Comparison of ENCODE assay signal across 25 cellular contexts in the genomic region with DNA sequence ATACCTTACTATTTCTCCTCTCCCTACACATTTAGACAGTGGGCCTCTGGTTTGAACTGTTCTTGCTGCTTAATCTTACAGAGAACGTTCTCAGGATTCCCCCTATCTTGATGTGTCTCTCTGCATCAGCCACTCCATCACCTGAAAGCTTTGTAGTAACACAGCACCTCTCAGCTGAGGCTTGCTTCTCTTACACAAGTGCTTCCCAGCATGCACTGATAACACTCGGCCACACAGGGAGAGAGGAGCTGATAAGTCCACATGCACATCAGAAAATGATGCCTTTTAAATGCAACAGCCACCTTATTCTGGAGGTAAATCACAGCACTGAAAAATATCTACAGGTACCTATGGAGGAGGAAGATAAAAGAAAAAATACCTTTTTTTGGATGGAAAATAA.
"Had no signal": no experiment of that assay in that cellular context is flagged by ENCODE, and none has a peak within 500 bp of the region (broad histone marks: within the 10 kb centered on the region; RNA-seq: fewer than 3 reads in every experiment).

No MANE protein-coding gene starts in this region.

- H3K36me3 Mint-ChIP-seq: mesothelial cell of epicardium; naive thymus-derived CD4-positive, alpha-beta T cell; natural killer cell treated with Interleukin-12 subunit alpha and Interleukin-12 subunit beta and Interleukin-15 and Interleukin-18, amount 100 ng/mL, for 72 hours had no signal

- H2AFZ ChIP-seq: parathyroid adenoma had no signal

- H3K27ac ChIP-seq: left lung, lower lobe of right lung, parathyroid adenoma, psoas muscle, right lobe of liver, suprapubic skin, thoracic aorta, tibial artery, upper lobe of right lung had no signal

- FAIRE-seq: kidney, urothelium cell line had no signal

- H3K4me3 Mint-ChIP-seq: mesothelial cell of epicardium; naive thymus-derived CD4-positive, alpha-beta T cell; natural killer cell treated with Interleukin-12 subunit alpha and Interleukin-12 subunit beta and Interleukin-15 and Interleukin-18, amount 100 ng/mL, for 72 hours; stimulated activated naive B cell treated with anti-CD40 and anti-IgM and Interleukin-4, amounts not matched to agents 10 μg/mL and 1 μg/mL and 100 μg/mL, for 72 hours had no signal

- H3K27ac Mint-ChIP-seq: mesothelial cell of epicardium; naive thymus-derived CD4-positive, alpha-beta T cell; natural killer cell treated with Interleukin-12 subunit alpha and Interleukin-12 subunit beta and Interleukin-15 and Interleukin-18, amount 100 ng/mL, for 72 hours; stimulated activated naive B cell treated with anti-CD40 and anti-IgM and Interleukin-4, amounts not matched to agents 10 μg/mL and 1 μg/mL and 100 μg/mL, for 72 hours had no signal

- H3K79me2 ChIP-seq: parathyroid adenoma had no signal

- H3K9me3 ChIP-seq: lower lobe of right lung, psoas muscle, right lobe of liver, suprapubic skin, thoracic aorta, tibial artery, upper lobe of right lung had no signal

- H3K4me1 ChIP-seq: left lung, lower lobe of right lung, parathyroid adenoma, psoas muscle, right lobe of liver, suprapubic skin, tibial artery, upper lobe of right lung had no signal

- ATAC-seq: left colon; left lung; lower lobe of right lung; naive thymus-derived CD4-positive, alpha-beta T cell; natural killer cell treated with Interleukin-12 subunit alpha and Interleukin-12 subunit beta and Interleukin-15 and Interleukin-18, amount 100 ng/mL, for 72 hours; psoas muscle; right lobe of liver; stimulated activated naive B cell treated with anti-CD40 and anti-IgM and Interleukin-4, amounts not matched to agents 10 μg/mL and 1 μg/mL and 100 μg/mL, for 72 hours; stimulated activated naive CD8-positive, alpha-beta T cell treated with anti-CD3 and anti-CD28 coated beads, Interleukin-15, Interleukin-2, amounts not matched to agents 100 U/mL and 50 U/mL, for 24 hours; upper lobe of right lung had no signal

- H3K27me3 ChIP-seq: right lobe of liver, tibial artery, upper lobe of right lung had no signal

- H3K4me3 ChIP-seq: left lung, lower lobe of right lung, psoas muscle, right lobe of liver, suprapubic skin, thoracic aorta, tibial artery, upper lobe of right lung had no signal

- H3K36me3 ChIP-seq: left lung, lower lobe of right lung, right lobe of liver, suprapubic skin, thoracic aorta, tibial artery, upper lobe of right lung had no signal

- H3K9me3 Mint-ChIP-seq: natural killer cell treated with Interleukin-12 subunit alpha and Interleukin-12 subunit beta and Interleukin-15 and Interleukin-18, amount 100 ng/mL, for 72 hours had no signal

- DNase-seq: hippocampal formation; kidney; left colon; left lung; lower lobe of right lung; mammary epithelial cell; mesenchymal stem cell; naive thymus-derived CD4-positive, alpha-beta T cell; psoas muscle; right lobe of liver; stimulated activated CD4-positive, alpha-beta T cell treated with anti-CD3 and anti-CD28 coated beads, Interleukin-12 subunit alpha, Interleukin-12 subunit beta, amount 100 ng/mL, for 4 hours; stimulated activated CD4-positive, alpha-beta T cell treated with anti-CD3 and anti-CD28 coated beads, Interleukin-15, amount 100 ng/mL, for 24 hours; stimulated activated CD4-positive, alpha-beta T cell treated with anti-CD3 and anti-CD28 coated beads, Interleukin-2, amount 100 ng/mL, for 24 hours; stimulated activated CD4-positive, alpha-beta T cell treated with anti-CD3 and anti-CD28 coated beads, Interleukin-4, amount 100 ng/mL, for 1 hour; stimulated activated naive B cell treated with anti-CD40 and anti-IgM and Interleukin-4, amounts not matched to agents 10 μg/mL and 1 μg/mL and 100 μg/mL, for 72 hours; stimulated activated naive CD8-positive, alpha-beta T cell treated with anti-CD3 and anti-CD28 coated beads, Interleukin-15, Interleukin-2, amounts not matched to agents 100 U/mL and 50 U/mL, for 24 hours; tibial artery; trophoblast cell; upper lobe of right lung had no signal

- H3K9ac ChIP-seq: parathyroid adenoma had no signal

- H3K27me3 Mint-ChIP-seq: stimulated activated naive B cell treated with anti-CD40 and anti-IgM and Interleukin-4, amounts not matched to agents 10 μg/mL and 1 μg/mL and 100 μg/mL, for 72 hours had no signal

- H3K4me1 Mint-ChIP-seq: naive thymus-derived CD4-positive, alpha-beta T cell; stimulated activated naive B cell treated with anti-CD40 and anti-IgM and Interleukin-4, amounts not matched to agents 10 μg/mL and 1 μg/mL and 100 μg/mL, for 72 hours had no signal
